27 cellular contexts compared by ENCODE assay signal in the genomic region with DNA sequence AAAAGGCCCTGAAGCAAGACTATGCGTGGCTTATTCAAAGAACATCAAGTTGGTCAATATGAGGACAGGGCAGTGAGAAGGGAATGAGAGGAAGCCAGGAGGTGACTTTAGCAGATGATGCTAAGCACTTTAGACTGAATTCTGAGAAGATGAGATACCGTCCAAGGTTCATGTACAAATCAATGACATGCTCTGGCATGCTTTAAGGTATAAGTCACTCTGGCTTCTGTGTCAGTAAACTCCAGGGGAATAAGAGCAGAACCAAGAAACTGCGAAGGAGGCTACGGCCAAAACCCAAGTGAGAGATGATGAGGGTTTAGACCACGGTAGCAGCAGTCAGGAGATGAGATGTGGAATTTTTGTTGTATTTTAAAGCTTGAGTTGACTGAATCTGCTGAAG. TPM values are rescaled to one million over a fixed set of nuclear protein-coding genes. Genes with fewer than 3 reads are reported as not detected.
"Had no signal": no experiment of that assay in that cellular context is flagged by ENCODE, and none has a peak within 500 bp of the region (broad histone marks: within the 10 kb centered on the region; RNA-seq: fewer than 3 reads in every experiment).

No MANE protein-coding gene starts in this region.

- H3K4me3 ChIP-seq: cardiac muscle cell, colonic mucosa, esophagus muscularis mucosa, gastroesophageal sphincter had no signal

- H3K36me3 ChIP-seq: brain microvascular endothelial cell, cardiac muscle cell, colonic mucosa, esophagus muscularis mucosa, gastroesophageal sphincter had no signal

- H3K9me3 ChIP-seq: colonic mucosa, esophagus muscularis mucosa, gastroesophageal sphincter had no signal

- H3K27ac ChIP-seq: brain microvascular endothelial cell, cardiac muscle cell, colonic mucosa, esophagus muscularis mucosa, gastroesophageal sphincter had no signal

- DNase-seq: activated CD4-positive, alpha-beta memory T cell treated with anti-CD3 and anti-CD28 coated beads, Interleukin-2, amount 10 ng/mL, durations not matched to agents 7 days and 5 days; activated CD4-positive, alpha-beta T cell treated with anti-CD3 and anti-CD28 coated beads for 1 hour; activated CD4-positive, alpha-beta T cell treated with anti-CD3 and anti-CD28 coated beads for 4 hours; activated CD4-positive, alpha-beta T cell treated with anti-CD3 and anti-CD28 coated beads, Interleukin-2, amount 10 ng/mL, durations not matched to agents 7 days and 5 days; activated CD4-positive, alpha-beta T cell treated with anti-CD3 and anti-CD28 coated beads, Interleukin-2, amount 50 U/mL, for 4 hours; activated effector memory CD4-positive, alpha-beta T cell treated with Interleukin-2 at 50 U/mL for 16 hours; activated gamma-delta T cell treated with Interleukin-2 at 50 U/mL for 16 hours; activated naive CD4-positive, alpha-beta T cell treated with anti-CD3 and anti-CD28 coated beads, Interleukin-2, amount 50 U/mL, for 16 hours; activated naive CD4-positive, alpha-beta T cell treated with Interleukin-2 at 50 U/mL for 16 hours; activated T-cell treated with anti-CD3 and anti-CD28 coated beads, Interleukin-2, amount 50 U/mL, for 4 hours; amniotic stem cell; anterior cingulate cortex; brain microvascular endothelial cell; central memory CD4-positive, alpha-beta T cell; cerebellar nuclear complex; colonic mucosa; effector CD8-positive, alpha-beta T cell; foreskin melanocyte; head of caudate nucleus; T-helper 2 cell had no signal

- H3K4me1 ChIP-seq: colonic mucosa, esophagus muscularis mucosa, gastroesophageal sphincter had no signal

- H3K27me3 ChIP-seq: brain microvascular endothelial cell, cardiac muscle cell, colonic mucosa, esophagus muscularis mucosa, gastroesophageal sphincter had no signal

- ATAC-seq: activated T-cell treated with anti-CD3 and anti-CD28 coated beads, Interleukin-2, amount 50 U/mL, for 4 hours; activated T-helper 17 cell treated with anti-CD3 and anti-CD28 coated beads, Interleukin-2, amount 50 U/mL, for 72 hours; gastroesophageal sphincter; WTC11 had no signal

RNA-seq across cellular contexts. Expression of gene UTS2B, which starts 10.0 kb away (rescaled TPM):
- total RNA-seq: activated CD4-positive, alpha-beta memory T cell treated with anti-CD3 and anti-CD28 coated beads, Interleukin-2, amount 10 ng/mL, durations not matched to agents 7 days and 5 days; activated T-cell treated with anti-CD3 and anti-CD28 coated beads, Interleukin-2, amount 50 U/mL, for 4 hours; activated T-helper 17 cell treated with anti-CD3 and anti-CD28 coated beads, Interleukin-2, amount 50 U/mL, for 72 hours; cardiac muscle cell; dermis microvascular lymphatic vessel endothelial cell; T-helper 1 cell treated with Interleukin-12 subunit alpha and Interleukin-12 subunit beta and Interleukin-4 antibody, amounts not matched to agents 30 ng/mL and 1 ng/mL, for 36 hours; WTC11 had no signal
